In genomic region chr19:52785506-52785905, GRCh38 we compare ENCODE assay signal across 9 cellular contexts. TPM values are rescaled to one million over a fixed set of nuclear protein-coding genes. Genes with fewer than 3 reads are reported as not detected.
DNase-seq lines count a peak whose midpoint lies in the region; ATAC-seq and TF ChIP-seq lines count a peak whose summit lies in the region.
"Had no signal": no experiment of that assay in that cellular context is flagged by ENCODE, and none has a peak within 500 bp of the region (broad histone marks: within the 10 kb centered on the region; RNA-seq: fewer than 3 reads in every experiment).

No MANE protein-coding gene starts in this region.

- H3K4me1 ChIP-seq in GM23248 (ENCODE audit: insufficient read depth) (no peaks in the 10 kb centered on the region), PC-9 (replicated peaks; ENCODE audit: insufficient read depth) (peaks cover 6% of the 10 kb centered on the region; the same call in 1 of the 2 replicates), endocrine pancreas (ENCODE audit: control insufficient read depth, insufficient read depth, low read length) (no peaks in the 10 kb centered on the region), skeletal muscle satellite cell (ENCODE audit: control insufficient read depth, insufficient read depth, low read length) (peaks cover 8% of the 10 kb centered on the region), tibial nerve (peaks cover 0 to 18% (median 0%) of the 10 kb centered on the region in 4 donors)

- H3K27ac ChIP-seq in GM23248, result no peak overlapping the region
- no peak overlapping the region for H3K27ac ChIP-seq in PC-9
- peak overlapping the region in 1 of 4 donors; percentile 67 for H3K27ac ChIP-seq in tibial nerve

- H3K4me2 ChIP-seq in GM23248 (ENCODE audit: unreplicated experiment), result peak overlapping the region; percentile 93
- peak overlapping the region; percentile 94 for H3K4me2 ChIP-seq in PC-9
- H3K4me2 ChIP-seq in skeletal muscle satellite cell (ENCODE audit: low read length), result peak overlapping the region; percentile 90

- H3K9me2 ChIP-seq in GM23248 (ENCODE audit: insufficient read depth), result no peaks in the 10 kb centered on the region
- H3K9me2 ChIP-seq in PC-9 (ENCODE audit: insufficient read depth), result no peaks in the 10 kb centered on the region

- no peaks in the 10 kb centered on the region for H4K20me1 ChIP-seq in GM23248 (ENCODE audit: insufficient read depth)
- no peaks in the 10 kb centered on the region for H4K20me1 ChIP-seq in PC-9 (ENCODE audit: insufficient read depth)

- no peaks in the 10 kb centered on the region for H3K9me3 ChIP-seq in GM23248 (ENCODE audit: low read depth)
- H3K9me3 ChIP-seq in PC-9 (ENCODE audit: insufficient read depth, low read depth), result peaks cover 7% of the 10 kb centered on the region
- no peaks in the 10 kb centered on the region for H3K9me3 ChIP-seq in endocrine pancreas (ENCODE audit: control insufficient read depth, low read length)
- no peaks in the 10 kb centered on the region for H3K9me3 ChIP-seq in skeletal muscle satellite cell (replicated peaks; ENCODE audit: low read length)
- peaks cover 0 to 13% (median 0%) of the 10 kb centered on the region in 4 donors for H3K9me3 ChIP-seq in tibial nerve

- H3K4me3 ChIP-seq in GM23248 (peak overlapping the region; percentile 90), PC-9 (peak overlapping the region; percentile 99), endocrine pancreas (ENCODE audit: control insufficient read depth, insufficient read depth, low read length) (peak overlapping the region; percentile 43), skeletal muscle satellite cell (ENCODE audit: low read length) (peak overlapping the region; percentile 69), tibial nerve (peak overlapping the region in 2 of 4 donors; percentile 57 to 69)

- DNase-seq in GM23248, result no peak
- no peak for DNase-seq in PC-9
- no peak for DNase-seq in tibial nerve (ENCODE audit: low spot score in 2 of 2)
- no peak for DNase-seq in A172 (ENCODE audit: low spot score)
- DNase-seq: midbrain, NCI-H510A had no signal

- ATAC-seq in HG03175 (IDR thresholded peaks at IDR 0.05; ENCODE audit: unreplicated experiment), result no peak

- TF ChIP-seq POLR2A in tibial nerve (IDR thresholded peaks at IDR 0.05), result no peak

- intact Hi-C loops in PC-9 (cut with micrococcal nuclease; ENCODE audit: unreplicated experiment), result loop anchor here (5.0 kb wide), 1 partner anchor 137 kb away; the partner anchor contains the start of gene ZNF888

- in situ Hi-C loops in GM23248 (cut with MboI), result no loop called here

- TF ChIP-seq CTCF in PC-9 (conservative IDR thresholded peaks at IDR 0.05) (no peak), tibial nerve (IDR thresholded peaks at IDR 0.05) (no peak)

- H3F3A ChIP-seq in GM23248 (ENCODE audit: insufficient read depth) (no peaks in the 10 kb centered on the region), PC-9 (ENCODE audit: insufficient read depth, low read depth) (peaks cover 8% of the 10 kb centered on the region; the same call in 1 of the 2 replicates)

- POLR2A ChIA-PET in PC-9 (lab: Charles Lee; ENCODE audit: unreplicated experiment), result interaction anchor here (0.6 kb wide), 1 partner anchor 50 kb away, joined by 3 read pairs; no protein-coding TSS in a partner anchor

- TF ChIP-seq EP300 in tibial nerve (IDR thresholded peaks at IDR 0.05), result no peak

- WGBS in GM23248 (ENCODE audit: low coverage in 1 of 2, low lambda C conversion rate in 2 of 2, missing lambda C conversion rate in 2 of 2), 2 experiments, result 86 to 96% methylated on average over 1 to 3 of the region's 3 CpGs
- WGBS in tibial nerve, 2 donors, result 73 to 77% methylated on average over 3 of the region's 3 CpGs

- no TSS peak for BruUV-seq in PC-9 (replicated peaks; lab: Mats Ljungman, UMichigan)

- H2AFZ ChIP-seq in GM23248, result peak overlapping the region; percentile 99
- H2AFZ ChIP-seq in PC-9, result peak overlapping the region; percentile 98

- 0 out of 2 replicates have a peak overlapping the region, but pooled peaks have one; percentile 78 for H3K9ac ChIP-seq in GM23248
- H3K9ac ChIP-seq in endocrine pancreas (ENCODE audit: control insufficient read depth, insufficient read depth, low read length), result no peak overlapping the region
- peak overlapping the region; percentile 60 for H3K9ac ChIP-seq in skeletal muscle satellite cell (ENCODE audit: low read depth, low read length)

- H3K36me3 ChIP-seq in GM23248 (ENCODE audit: low read depth), result no peaks in the 10 kb centered on the region
- H3K36me3 ChIP-seq in PC-9 (ENCODE audit: low read depth), result 0 out of 2 replicates have a peak, but pooled peaks cover 4% of the 10 kb centered on the region
- H3K36me3 ChIP-seq in endocrine pancreas (ENCODE audit: control insufficient read depth, insufficient read depth, low read length), result no peaks in the 10 kb centered on the region
- H3K36me3 ChIP-seq in skeletal muscle satellite cell (ENCODE audit: insufficient read depth, low read length), result no peaks in the 10 kb centered on the region
- peaks cover 0 to 33% (median 0%) of the 10 kb centered on the region in 3 donors for H3K36me3 ChIP-seq in tibial nerve

- H3K27me3 ChIP-seq in GM23248 (replicated peaks; ENCODE audit: insufficient read depth) (no peaks in the 10 kb centered on the region), PC-9 (ENCODE audit: insufficient read depth, low read depth) (no peaks in the 10 kb centered on the region), endocrine pancreas (ENCODE audit: control insufficient read depth, insufficient read depth, low read length) (no peaks in the 10 kb centered on the region), skeletal muscle satellite cell (ENCODE audit: control insufficient read depth, insufficient read depth, low read length) (no peaks in the 10 kb centered on the region), tibial nerve (no peaks in the 10 kb centered on the region)

- H3K79me2 ChIP-seq in GM23248 (ENCODE audit: insufficient read depth) (no peaks in the 10 kb centered on the region), PC-9 (ENCODE audit: low read depth) (peaks cover 13% of the 10 kb centered on the region)

- CTCF ChIA-PET in PC-9 (lab: Charles Lee), result no interaction called here

RNA-seq across cellular contexts. Expression of gene ZNF600, which starts 1.1 kb away (rescaled TPM):
- 1.8 and 1.9 TPM in 2 replicates for total RNA-seq in GM23248 (2014; rRNA removed; shearing (Covaris generic))
- 3.2 and 3.5 TPM in 2 replicates for polyA plus RNA-seq in GM23248 (2016; fragmentation: Nextera tagmentation; extraction: Ambion mirVana)
- 21.4 and 27.9 TPM in 2 replicates for total RNA-seq in PC-9 (2021)
- total RNA-seq in skeletal muscle satellite cell (2012; rRNA removed), result 4.8 and 6.1 TPM in 2 replicates
- total RNA-seq in tibial nerve, result 10 to 100 TPM in 1 of 4 donors, 1 to 10 TPM in 3; 6.3 to 10.3 (median 8.2) TPM
- total RNA-seq in A172 (2014; rRNA removed; shearing (Covaris generic)), result 0.12 TPM in 1 of 2 replicates, not detected in the other

RNA-seq across cellular contexts. Expression of gene ZNF28, which starts 35.9 kb away (rescaled TPM):
- 12.9 and 18.7 TPM in 2 replicates for total RNA-seq in GM23248 (2014; rRNA removed; shearing (Covaris generic))
- polyA plus RNA-seq in GM23248 (2016; fragmentation: Nextera tagmentation; extraction: Ambion mirVana), result 13.4 and 13.7 TPM in 2 replicates
- 18.3 and 29.5 TPM in 2 replicates for total RNA-seq in PC-9 (2021)
- total RNA-seq in skeletal muscle satellite cell (2012; rRNA removed), result 9.6 and 12.5 TPM in 2 replicates
- 10 to 100 TPM in 2 of 4 donors, 1 to 10 TPM in 2; 7.2 to 20.3 (median 13.5) TPM for total RNA-seq in tibial nerve
- 10.5 and 12.0 TPM in 2 replicates for total RNA-seq in A172 (2014; rRNA removed; shearing (Covaris generic))

RNA-seq across cellular contexts. Expression of gene ZNF611, which starts 50.7 kb away (rescaled TPM):
- 6.7 and 7.7 TPM in 2 replicates for total RNA-seq in GM23248 (2014; rRNA removed; shearing (Covaris generic))
- polyA plus RNA-seq in GM23248 (2016; fragmentation: Nextera tagmentation; extraction: Ambion mirVana), result 5.5 and 7.8 TPM in 2 replicates
- total RNA-seq in PC-9 (2021) (25.5 and 26.2 TPM in 2 replicates), tibial nerve (10 to 100 TPM; 11.6 to 15.9 (median 13.3) TPM)
- total RNA-seq in skeletal muscle satellite cell (2012; rRNA removed), result 9.4 and 11.7 TPM in 2 replicates
- 9.7 and 11.7 TPM in 2 replicates for total RNA-seq in A172 (2014; rRNA removed; shearing (Covaris generic))
